Comparison of ENCODE assay signal across 25 cellular contexts in the genomic region with DNA sequence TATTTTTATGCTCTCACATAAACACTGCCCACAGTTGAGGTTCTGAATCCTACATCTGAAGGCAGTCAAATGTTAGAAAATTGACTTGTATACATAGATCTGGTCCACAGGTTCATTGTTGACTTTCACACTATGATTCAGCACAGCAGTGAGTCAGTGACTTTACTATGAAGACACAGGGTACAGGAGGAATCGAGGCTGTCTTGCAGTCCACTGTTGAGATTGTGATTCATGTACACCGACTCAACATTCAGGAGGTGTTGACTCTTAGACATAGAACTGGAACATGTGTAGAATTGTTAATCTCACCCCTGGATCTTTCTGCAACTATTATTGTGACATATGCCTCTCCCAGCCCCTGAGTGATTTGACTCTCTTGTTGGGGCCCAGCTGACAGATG.
DNase-seq lines count a peak whose midpoint lies in the region; ATAC-seq and TF ChIP-seq lines count a peak whose summit lies in the region.
"Had no signal": no experiment of that assay in that cellular context is flagged by ENCODE, and none has a peak within 500 bp of the region (broad histone marks: within the 10 kb centered on the region; RNA-seq: fewer than 3 reads in every experiment).

No MANE protein-coding gene starts in this region.

- H3K9me3 ChIP-seq in mammary epithelial cell (replicated peaks; ENCODE audit: insufficient read depth, low read length): peaks cover 58% of the 10 kb centered on the region
- H3K9me3 ChIP-seq: HAP-1, MG63 had no signal

- no peak overlapping the region for H3K27ac ChIP-seq in mammary epithelial cell (ENCODE audit: insufficient read depth, low read depth, low read length)

- H3K4me1 ChIP-seq in mammary epithelial cell (ENCODE audit: insufficient read depth, low read length): no peaks in the 10 kb centered on the region
- H3K4me1 ChIP-seq: BE2C, HAP-1 had no signal

- DNase-seq in activated CD4-positive, CD25-positive, alpha-beta regulatory T cell treated with anti-CD3 and anti-CD28 coated beads, Interleukin-2, amount 50 U/mL, for 72 hours: no peak
- DNase-seq in mammary epithelial cell: peak; percentile 20
- DNase-seq in MCF 10A (ENCODE audit: unreplicated experiment): no peak
- DNase-seq in epithelial cell of esophagus (ENCODE audit: low read depth): peak; percentile 62
- DNase-seq in stimulated activated effector memory CD8-positive, alpha-beta T cell treated with anti-CD3 and anti-CD28 coated beads, Interleukin-12 subunit alpha, Interleukin-12 subunit beta, amount 100 ng/mL, for 72 hours (ENCODE audit: low spot score in 2 of 2): no peak
- DNase-seq in erythroblast (lab: John Stamatoyannopoulos, UW): no peak
- no peak for DNase-seq in NCI-H128 (lab: John Stamatoyannopoulos, UW; ENCODE audit: unreplicated experiment)
- DNase-seq: 8988T; ACHN; BE2C; CD8-positive, alpha-beta memory T cell; DMS 273 treated with DMSO at 0.1 percent for 48 hours; DND-41; GOT3; KBM-7; MG63; NCI-H1105 treated with DMSO at 0.1 percent for 48 hours; NCI-H2029; NCI-H446 treated with DMSO at 0.1 percent for 48 hours; NCI-H526; NCI-H82; SHP77 treated with DMSO at 0.1 percent for 48 hours had no signal

- H3K27me3 Mint-ChIP-seq in MCF 10A (ENCODE audit: insufficient read depth, unreplicated experiment): no peaks in the 10 kb centered on the region
- H3K27me3 Mint-ChIP-seq: CD8-positive, alpha-beta memory T cell had no signal

- no peaks in the 10 kb centered on the region for H3K27me3 ChIP-seq in mammary epithelial cell (ENCODE audit: insufficient read depth, low read length)
- H3K27me3 ChIP-seq: BE2C, MG63 had no signal

- H3K4me3 Mint-ChIP-seq in MCF 10A (ENCODE audit: unreplicated experiment): no peak overlapping the region
- no peak overlapping the region for H3K4me3 Mint-ChIP-seq in stimulated activated effector memory CD8-positive, alpha-beta T cell treated with anti-CD3 and anti-CD28 coated beads, Interleukin-12 subunit alpha, Interleukin-12 subunit beta, amount 100 ng/mL, for 72 hours
- H3K4me3 Mint-ChIP-seq: CD14-positive monocyte; CD8-positive, alpha-beta memory T cell had no signal

- intact Hi-C loops in mammary epithelial cell (cut with micrococcal nuclease) (no loop called here), MCF 10A (cut with micrococcal nuclease) (no loop called here)

- H3K36me3 ChIP-seq in mammary epithelial cell (ENCODE audit: insufficient read depth, low read length): no peaks in the 10 kb centered on the region
- H3K36me3 ChIP-seq: BE2C, HAP-1, MG63 had no signal

- H3K79me2 ChIP-seq in mammary epithelial cell (ENCODE audit: insufficient read depth, low read length): no peaks in the 10 kb centered on the region

- 29% methylated on average over 2 of the region's 2 CpGs for WGBS in mammary epithelial cell (ENCODE audit: low coverage, missing lambda C conversion rate)

- POLR2A ChIA-PET in MCF 10A (lab: Yijun Ruan, JAX): no interaction called here

- no peaks in the 10 kb centered on the region for H4K20me1 ChIP-seq in mammary epithelial cell (ENCODE audit: insufficient read depth, low read length)

- H3K4me3 ChIP-seq in mammary epithelial cell (replicated peaks in 1 of 3; ENCODE audit: insufficient read depth in 1 of 3, low read depth in 2 of 3, low read length in 3 of 3) (no peak overlapping the region), epithelial cell of esophagus (ENCODE audit: low read length) (no peak overlapping the region)
- H3K4me3 ChIP-seq: HAP-1, MG63 had no signal

- no peak overlapping the region for H3K27ac Mint-ChIP-seq in MCF 10A (ENCODE audit: low read depth, unreplicated experiment)
- H3K27ac Mint-ChIP-seq in stimulated activated effector memory CD8-positive, alpha-beta T cell treated with anti-CD3 and anti-CD28 coated beads, Interleukin-12 subunit alpha, Interleukin-12 subunit beta, amount 100 ng/mL, for 72 hours: no peak overlapping the region
- H3K27ac Mint-ChIP-seq: CD14-positive monocyte; CD8-positive, alpha-beta memory T cell had no signal

- no peak overlapping the region for H3K9ac ChIP-seq in mammary epithelial cell (ENCODE audit: insufficient read depth, low read length)

- peaks cover 65% of the 10 kb centered on the region for H3K9me3 Mint-ChIP-seq in MCF 10A (ENCODE audit: unreplicated experiment)
- peaks cover 21% of the 10 kb centered on the region for H3K9me3 Mint-ChIP-seq in stimulated activated effector memory CD8-positive, alpha-beta T cell treated with anti-CD3 and anti-CD28 coated beads, Interleukin-12 subunit alpha, Interleukin-12 subunit beta, amount 100 ng/mL, for 72 hours

- no peak overlapping the region for H2AFZ ChIP-seq in mammary epithelial cell (ENCODE audit: low read depth, low read length)

- dilution Hi-C loops in mammary epithelial cell (cut with HindIII; ENCODE audit: low sequenced_read_pairs): no loop called here

- no peak overlapping the region for H3K4me2 ChIP-seq in mammary epithelial cell (ENCODE audit: insufficient read depth, low read depth, low read length)

- TF ChIP-seq POLR2A in erythroblast (IDR thresholded peaks at IDR 0.05; ENCODE audit: low read length): no peak

- CTCF ChIA-PET in mammary epithelial cell (lab: Charles Lee; ENCODE audit: low non-redundant PET): no interaction called here
- CTCF ChIA-PET in MCF 10A (lab: Yijun Ruan, JAX): no interaction called here

- no peaks in the 10 kb centered on the region for H3K36me3 Mint-ChIP-seq in MCF 10A (ENCODE audit: insufficient read depth, unreplicated experiment)
- H3K36me3 Mint-ChIP-seq in stimulated activated effector memory CD8-positive, alpha-beta T cell treated with anti-CD3 and anti-CD28 coated beads, Interleukin-12 subunit alpha, Interleukin-12 subunit beta, amount 100 ng/mL, for 72 hours: no peaks in the 10 kb centered on the region
- H3K36me3 Mint-ChIP-seq: CD14-positive monocyte; CD8-positive, alpha-beta memory T cell had no signal

- in situ Hi-C loops in mammary epithelial cell (cut with MboI; ENCODE audit: low sequenced_read_pairs in 2 of 2): no loop called here

- ATAC-seq in activated CD4-positive, CD25-positive, alpha-beta regulatory T cell treated with anti-CD3 and anti-CD28 coated beads, Interleukin-2, amount 50 U/mL, for 24 hours: peak; percentile 49 to 67
- peak; percentile 88 for ATAC-seq in stimulated activated effector memory CD8-positive, alpha-beta T cell treated with anti-CD3 and anti-CD28 coated beads, Interleukin-12 subunit alpha, Interleukin-12 subunit beta, amount 100 ng/mL, for 72 hours

- H3K4me1 Mint-ChIP-seq in MCF 10A (ENCODE audit: insufficient read depth, unreplicated experiment): no peaks in the 10 kb centered on the region
- H3K4me1 Mint-ChIP-seq in stimulated activated effector memory CD8-positive, alpha-beta T cell treated with anti-CD3 and anti-CD28 coated beads, Interleukin-12 subunit alpha, Interleukin-12 subunit beta, amount 100 ng/mL, for 72 hours: no peaks in the 10 kb centered on the region
- H3K4me1 Mint-ChIP-seq: CD14-positive monocyte; CD8-positive, alpha-beta memory T cell had no signal

- no TSS peak for BruUV-seq in mammary epithelial cell (replicated peaks; lab: Mats Ljungman, UMichigan)
- BruUV-seq in MCF 10A (replicated peaks; lab: Mats Ljungman, UMichigan): no TSS peak

- TF ChIP-seq CTCF in mammary epithelial cell (conservative IDR thresholded peaks at IDR 0.05 in 1 of 2, IDR thresholded peaks at IDR 0.05 in 1 of 2; ENCODE audit: extremely low read depth in 1 of 2, insufficient read depth in 1 of 2, low read depth in 1 of 2, low read length in 2 of 2): no peak
- no peak for TF ChIP-seq CTCF in MCF 10A (IDR thresholded peaks at IDR 0.05; ENCODE audit: unreplicated experiment)
- TF ChIP-seq CTCF in epithelial cell of esophagus (IDR thresholded peaks at IDR 0.05; ENCODE audit: insufficient read depth, low read depth, low read length, missing control alignments): no peak

Comparison
In these comparisons a context has a peak if more than half of its experiments do, and no peak if none do; other contexts are left out.
1. DNase-seq: peak in mammary epithelial cell (single experiment) and epithelial cell of esophagus (single experiment); none in activated CD4-positive, CD25-positive, alpha-beta regulatory T cell treated with anti-CD3 and anti-CD28 coated beads, Interleukin-2, amount 50 U/mL, for 72 hours (single experiment), MCF 10A (single experiment), stimulated activated effector memory CD8-positive, alpha-beta T cell treated with anti-CD3 and anti-CD28 coated beads, Interleukin-12 subunit alpha, Interleukin-12 subunit beta, amount 100 ng/mL, for 72 hours (0 of 2), erythroblast (0 of 2) and NCI-H128 (single experiment).